1 cellular context compared by ENCODE assay signal in the genomic region with DNA sequence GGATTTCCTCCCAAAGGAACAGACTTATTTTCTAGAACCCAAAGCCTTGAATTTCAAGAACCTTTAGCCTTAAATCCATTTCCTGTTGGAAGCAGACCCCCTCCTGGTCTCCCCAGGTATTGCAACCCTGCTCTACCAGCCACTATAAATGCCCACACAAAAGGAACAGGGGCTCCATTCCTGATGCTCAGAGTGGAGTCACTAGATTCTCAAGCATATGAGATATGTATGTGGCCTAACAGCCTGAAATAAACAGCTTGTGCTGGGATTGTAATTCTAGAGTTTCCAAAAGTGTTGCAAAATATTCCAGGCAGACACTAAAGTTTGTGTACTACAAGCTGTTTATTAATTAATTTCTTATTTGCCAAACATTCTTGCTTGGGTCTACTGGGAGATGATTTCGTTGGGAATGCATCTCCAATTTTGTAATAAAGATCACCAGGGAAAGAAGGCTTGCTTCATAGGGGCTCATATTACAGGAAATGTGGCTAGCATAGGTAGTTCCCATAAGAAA.
TF ChIP-seq lines count a peak whose summit lies in the region.

No MANE protein-coding gene starts in this region.

TF ChIP-seq in GM23338, 12 proteins besides CTCF, POLR2A, EP300 and RAD21 (continued from another document):
- TF ChIP-seq POLR2AphosphoS5 (IDR thresholded peaks at IDR 0.05; ENCODE audit: low read depth) = no peak
- no peak for TF ChIP-seq EZH2phosphoT487 (IDR thresholded peaks at IDR 0.05; ENCODE audit: unreplicated experiment)
- TF ChIP-seq JUNB (IDR thresholded peaks at IDR 0.05; ENCODE audit: unreplicated experiment) = no peak
- no peak for TF ChIP-seq CREB1 (CRISPR knock-in tag; IDR thresholded peaks at IDR 0.05; ENCODE audit: low read depth)
- TF ChIP-seq, protein P1, sequence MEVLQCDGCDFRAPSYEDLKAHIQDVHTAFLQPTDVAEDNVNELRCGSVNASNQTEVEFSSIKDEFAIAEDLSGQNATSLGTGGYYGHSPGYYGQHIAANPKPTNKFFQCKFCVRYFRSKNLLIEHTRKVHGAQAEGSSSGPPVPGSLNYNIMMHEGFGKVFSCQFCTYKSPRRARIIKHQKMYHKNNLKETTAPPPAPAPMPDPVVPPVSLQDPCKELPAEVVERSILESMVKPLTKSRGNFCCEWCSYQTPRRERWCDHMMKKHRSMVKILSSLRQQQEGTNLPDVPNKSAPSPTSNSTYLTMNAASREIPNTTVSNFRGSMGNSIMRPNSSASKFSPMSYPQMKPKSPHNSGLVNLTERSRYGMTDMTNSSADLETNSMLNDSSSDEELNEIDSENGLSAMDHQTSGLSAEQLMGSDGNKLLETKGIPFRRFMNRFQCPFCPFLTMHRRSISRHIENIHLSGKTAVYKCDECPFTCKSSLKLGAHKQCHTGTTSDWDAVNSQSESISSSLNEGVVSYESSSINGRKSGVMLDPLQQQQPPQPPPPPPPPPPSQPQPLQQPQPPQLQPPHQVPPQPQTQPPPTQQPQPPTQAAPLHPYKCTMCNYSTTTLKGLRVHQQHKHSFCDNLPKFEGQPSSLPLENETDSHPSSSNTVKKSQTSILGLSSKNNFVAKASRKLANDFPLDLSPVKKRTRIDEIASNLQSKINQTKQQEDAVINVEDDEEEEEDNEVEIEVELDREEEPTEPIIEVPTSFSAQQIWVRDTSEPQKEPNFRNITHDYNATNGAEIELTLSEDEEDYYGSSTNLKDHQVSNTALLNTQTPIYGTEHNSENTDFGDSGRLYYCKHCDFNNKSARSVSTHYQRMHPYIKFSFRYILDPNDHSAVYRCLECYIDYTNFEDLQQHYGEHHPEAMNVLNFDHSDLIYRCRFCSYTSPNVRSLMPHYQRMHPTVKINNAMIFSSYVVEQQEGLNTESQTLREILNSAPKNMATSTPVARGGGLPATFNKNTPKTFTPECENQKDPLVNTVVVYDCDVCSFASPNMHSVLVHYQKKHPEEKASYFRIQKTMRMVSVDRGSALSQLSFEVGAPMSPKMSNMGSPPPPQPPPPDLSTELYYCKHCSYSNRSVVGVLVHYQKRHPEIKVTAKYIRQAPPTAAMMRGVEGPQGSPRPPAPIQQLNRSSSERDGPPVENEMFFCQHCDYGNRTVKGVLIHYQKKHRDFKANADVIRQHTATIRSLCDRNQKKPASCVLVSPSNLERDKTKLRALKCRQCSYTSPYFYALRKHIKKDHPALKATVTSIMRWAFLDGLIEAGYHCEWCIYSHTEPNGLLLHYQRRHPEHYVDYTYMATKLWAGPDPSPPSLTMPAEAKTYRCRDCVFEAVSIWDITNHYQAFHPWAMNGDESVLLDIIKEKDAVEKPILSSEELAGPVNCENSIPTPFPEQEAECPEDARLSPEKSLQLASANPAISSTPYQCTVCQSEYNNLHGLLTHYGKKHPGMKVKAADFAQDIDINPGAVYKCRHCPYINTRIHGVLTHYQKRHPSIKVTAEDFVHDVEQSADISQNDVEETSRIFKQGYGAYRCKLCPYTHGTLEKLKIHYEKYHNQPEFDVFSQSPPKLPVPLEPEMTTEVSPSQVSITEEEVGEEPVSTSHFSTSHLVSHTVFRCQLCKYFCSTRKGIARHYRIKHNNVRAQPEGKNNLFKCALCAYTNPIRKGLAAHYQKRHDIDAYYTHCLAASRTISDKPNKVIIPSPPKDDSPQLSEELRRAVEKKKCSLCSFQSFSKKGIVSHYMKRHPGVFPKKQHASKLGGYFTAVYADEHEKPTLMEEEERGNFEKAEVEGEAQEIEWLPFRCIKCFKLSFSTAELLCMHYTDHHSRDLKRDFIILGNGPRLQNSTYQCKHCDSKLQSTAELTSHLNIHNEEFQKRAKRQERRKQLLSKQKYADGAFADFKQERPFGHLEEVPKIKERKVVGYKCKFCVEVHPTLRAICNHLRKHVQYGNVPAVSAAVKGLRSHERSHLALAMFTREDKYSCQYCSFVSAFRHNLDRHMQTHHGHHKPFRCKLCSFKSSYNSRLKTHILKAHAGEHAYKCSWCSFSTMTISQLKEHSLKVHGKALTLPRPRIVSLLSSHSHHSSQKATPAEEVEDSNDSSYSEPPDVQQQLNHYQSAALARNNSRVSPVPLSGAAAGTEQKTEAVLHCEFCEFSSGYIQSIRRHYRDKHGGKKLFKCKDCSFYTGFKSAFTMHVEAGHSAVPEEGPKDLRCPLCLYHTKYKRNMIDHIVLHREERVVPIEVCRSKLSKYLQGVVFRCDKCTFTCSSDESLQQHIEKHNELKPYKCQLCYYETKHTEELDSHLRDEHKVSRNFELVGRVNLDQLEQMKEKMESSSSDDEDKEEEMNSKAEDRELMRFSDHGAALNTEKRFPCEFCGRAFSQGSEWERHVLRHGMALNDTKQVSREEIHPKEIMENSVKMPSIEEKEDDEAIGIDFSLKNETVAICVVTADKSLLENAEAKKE (CRISPR knock-in tag; IDR thresholded peaks at IDR 0.05) = no peak
- TF ChIP-seq ZNF331 (CRISPR knock-in tag; IDR thresholded peaks at IDR 0.05; ENCODE audit: low read depth) = no peak
- TF ChIP-seq, protein P2, sequence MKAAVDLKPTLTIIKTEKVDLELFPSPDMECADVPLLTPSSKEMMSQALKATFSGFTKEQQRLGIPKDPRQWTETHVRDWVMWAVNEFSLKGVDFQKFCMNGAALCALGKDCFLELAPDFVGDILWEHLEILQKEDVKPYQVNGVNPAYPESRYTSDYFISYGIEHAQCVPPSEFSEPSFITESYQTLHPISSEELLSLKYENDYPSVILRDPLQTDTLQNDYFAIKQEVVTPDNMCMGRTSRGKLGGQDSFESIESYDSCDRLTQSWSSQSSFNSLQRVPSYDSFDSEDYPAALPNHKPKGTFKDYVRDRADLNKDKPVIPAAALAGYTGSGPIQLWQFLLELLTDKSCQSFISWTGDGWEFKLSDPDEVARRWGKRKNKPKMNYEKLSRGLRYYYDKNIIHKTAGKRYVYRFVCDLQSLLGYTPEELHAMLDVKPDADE (IDR thresholded peaks at IDR 0.05) = no peak
- TF ChIP-seq STAT1 (IDR thresholded peaks at IDR 0.05; ENCODE audit: unreplicated experiment) = no peak
- TF ChIP-seq EZH2 (IDR thresholded peaks at IDR 0.05; ENCODE audit: low read depth, unreplicated experiment) = no peak
- TF ChIP-seq ZNF114 (CRISPR knock-in tag; IDR thresholded peaks at IDR 0.05) = no peak
